In the genomic region with DNA sequence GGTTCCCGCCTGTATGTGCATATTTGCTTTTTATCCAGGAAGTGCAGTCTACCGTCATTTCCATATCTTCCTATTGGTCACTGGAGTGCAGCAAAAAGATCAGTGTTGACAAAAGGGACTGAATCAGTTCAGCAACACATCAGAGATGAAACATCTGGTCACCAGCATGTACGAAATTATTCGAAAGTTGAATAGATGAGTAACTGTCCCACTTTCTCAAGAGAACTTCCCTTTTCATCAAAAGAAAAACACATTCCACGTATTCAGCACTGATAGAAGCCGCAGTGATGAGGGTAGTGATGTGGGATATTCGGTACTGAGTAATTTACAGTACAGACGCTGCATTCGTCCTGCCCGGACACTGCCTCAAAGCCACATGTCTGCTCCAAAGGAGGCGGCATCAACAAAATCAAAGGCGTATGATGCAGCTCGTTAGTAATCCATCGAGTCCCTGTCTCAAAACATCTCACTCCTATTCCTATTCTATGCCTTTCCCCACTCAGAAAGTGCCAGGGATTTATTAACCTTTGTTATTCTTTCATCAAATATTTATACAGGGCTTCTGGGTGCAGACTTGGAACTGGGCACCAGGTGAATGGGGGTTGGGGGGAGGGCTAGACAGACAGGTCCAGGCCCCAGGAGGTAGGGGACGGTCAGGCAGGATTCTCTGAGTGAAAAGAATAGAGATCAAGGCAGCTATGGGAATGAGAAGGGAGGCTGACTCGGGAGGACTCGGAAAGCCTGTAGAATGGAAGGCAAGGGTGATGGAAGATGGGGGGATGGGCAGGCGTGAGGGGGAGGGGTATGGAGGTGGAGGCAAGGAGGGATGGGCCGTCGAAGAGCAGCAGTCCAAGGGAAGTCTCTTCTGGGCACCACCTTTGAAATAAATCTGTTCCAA, we compare ENCODE assay signal across 9 cellular contexts.
DNase-seq lines count a peak whose midpoint lies in the region; TF ChIP-seq lines count a peak whose summit lies in the region.
"Had no signal": no experiment of that assay in that cellular context is flagged by ENCODE, and none has a peak within 500 bp of the region (broad histone marks: within the 10 kb centered on the region; RNA-seq: fewer than 3 reads in every experiment).

No MANE protein-coding gene starts in this region.

- H2BK12ac ChIP-seq in trophoblast cell (ENCODE audit: low read length) = peak overlapping the region; percentile 77

- H3K4me1 Mint-ChIP-seq in immature natural killer cell = no peaks in the 10 kb centered on the region
- no peaks in the 10 kb centered on the region for H3K4me1 Mint-ChIP-seq in activated naive CD8-positive, alpha-beta T cell treated with anti-CD3 and anti-CD28 coated beads for 36 hours

- H3K36me3 Mint-ChIP-seq in immature natural killer cell = no peaks in the 10 kb centered on the region
- H3K36me3 Mint-ChIP-seq in activated naive CD8-positive, alpha-beta T cell treated with anti-CD3 and anti-CD28 coated beads for 36 hours = no peaks in the 10 kb centered on the region

- H3K79me2 ChIP-seq in trophoblast cell (ENCODE audit: control insufficient read depth, insufficient read depth, low read length, poor library complexity) = no peaks in the 10 kb centered on the region

- H3K9ac ChIP-seq in trophoblast cell (ENCODE audit: low read length) = no peak overlapping the region

- no peak overlapping the region for H3K23ac ChIP-seq in trophoblast cell (ENCODE audit: low read length)

- H2AFZ ChIP-seq in trophoblast cell (ENCODE audit: insufficient read depth, low read length, poor library complexity) = no peak overlapping the region

- H3K9me3 ChIP-seq in Peyer's patch (no peaks in the 10 kb centered on the region), trophoblast cell (ENCODE audit: insufficient read depth, low read depth, low read length) (no peaks in the 10 kb centered on the region)

- no peaks in the 10 kb centered on the region for H3K36me3 ChIP-seq in Peyer's patch
- no peaks in the 10 kb centered on the region for H3K36me3 ChIP-seq in trophoblast cell (ENCODE audit: control insufficient read depth in 1 of 2, insufficient read depth in 2 of 2, low read length in 2 of 2)

- H2AK5ac ChIP-seq in trophoblast cell (ENCODE audit: low read length) = peak overlapping the region; percentile 58

- peaks cover 23% of the 10 kb centered on the region for H3K79me1 ChIP-seq in trophoblast cell (ENCODE audit: low read length)

- H4K91ac ChIP-seq in trophoblast cell (ENCODE audit: low read depth, low read length) = peak overlapping the region; percentile 92

- WGBS in trophoblast cell (ENCODE audit: extremely low coverage, insufficient coverage, insufficient read length) = no CpG with 5 or more reads among the region's 20 CpGs

- no peak for TF ChIP-seq POLR2A in Peyer's patch (IDR thresholded peaks at IDR 0.05)

- H3K27ac ChIP-seq in Peyer's patch = peak overlapping the region; percentile 42 to 89 (median 73)
- peak overlapping the region; percentile 84 for H3K27ac ChIP-seq in trophoblast cell (ENCODE audit: low read depth, low read length)

- H3K27ac Mint-ChIP-seq in immature natural killer cell = no peak overlapping the region
- no peak overlapping the region for H3K27ac Mint-ChIP-seq in activated naive CD8-positive, alpha-beta T cell treated with anti-CD3 and anti-CD28 coated beads for 36 hours

- no peaks in the 10 kb centered on the region for H3K27me3 ChIP-seq in Peyer's patch
- H3K27me3 ChIP-seq in trophoblast cell (ENCODE audit: insufficient read depth, low read length) = no peaks in the 10 kb centered on the region

- H3K4me3 ChIP-seq in Peyer's patch (no peak overlapping the region), trophoblast cell (ENCODE audit: low read depth, low read length) (no peak overlapping the region)

- TF ChIP-seq CTCF in Peyer's patch (IDR thresholded peaks at IDR 0.05) = no peak

- H3K14ac ChIP-seq in trophoblast cell (ENCODE audit: low read length) = peak overlapping the region; percentile 69

- peak overlapping the region; percentile 83 for H2BK120ac ChIP-seq in trophoblast cell (ENCODE audit: insufficient read depth, low read length, poor library complexity)

- H3K4ac ChIP-seq in trophoblast cell (ENCODE audit: low read depth, low read length) = peak overlapping the region; percentile 39

- no peak overlapping the region for H3K4me3 Mint-ChIP-seq in immature natural killer cell
- no peak overlapping the region for H3K4me3 Mint-ChIP-seq in activated naive CD8-positive, alpha-beta T cell treated with anti-CD3 and anti-CD28 coated beads for 36 hours

- peak overlapping the region; percentile 22 for H4K8ac ChIP-seq in trophoblast cell (ENCODE audit: low read depth, low read length)

- DNase-seq in Daoy (ENCODE audit: low read depth) (peak; percentile 58), Peyer's patch (peak in 1 of 3 donors; percentile 51), fibroblast of peridontal ligament (ENCODE audit: extremely low read depth) (peak; percentile 85), trophoblast cell (peak; percentile 95 to 98), immature natural killer cell (no peak), C1 segment of cervical spinal cord (lab: John Stamatoyannopoulos, UW) (no peak), T-helper 1 cell (no peak)
- no peak for DNase-seq in activated naive CD8-positive, alpha-beta T cell treated with anti-CD3 and anti-CD28 coated beads for 36 hours
- DNase-seq: NCI-H2029 had no signal

- peak overlapping the region; percentile 49 for H3K18ac ChIP-seq in trophoblast cell (ENCODE audit: low read length)

- H3K9me3 Mint-ChIP-seq in immature natural killer cell = no peaks in the 10 kb centered on the region
- H3K9me3 Mint-ChIP-seq in activated naive CD8-positive, alpha-beta T cell treated with anti-CD3 and anti-CD28 coated beads for 36 hours = no peaks in the 10 kb centered on the region

- peaks cover 0 to 34% (median 5%) of the 10 kb centered on the region in 4 donors for H3K4me1 ChIP-seq in Peyer's patch
- peaks cover 14 to 17% of the 10 kb centered on the region in 2 experiments for H3K4me1 ChIP-seq in trophoblast cell (ENCODE audit: control insufficient read depth in 1 of 2, insufficient read depth in 2 of 2, low read length in 2 of 2)

- H3K27me3 Mint-ChIP-seq in immature natural killer cell (ENCODE audit: low read depth in 3 of 3) = peaks cover 4 to 13% (median 12%) of the 10 kb centered on the region in 3 donors
- H3K27me3 Mint-ChIP-seq in activated naive CD8-positive, alpha-beta T cell treated with anti-CD3 and anti-CD28 coated beads for 36 hours = peaks cover 10% of the 10 kb centered on the region

- no peak overlapping the region for H4K12ac ChIP-seq in trophoblast cell (ENCODE audit: low read depth, low read length)

- no peak overlapping the region for H3K4me2 ChIP-seq in trophoblast cell (ENCODE audit: low read length)

- H2BK5ac ChIP-seq in trophoblast cell (ENCODE audit: low read depth, low read length, poor library complexity) = peak overlapping the region; percentile 86

Comparison
In these comparisons a context has a peak if more than half of its experiments do, and no peak if none do; other contexts are left out.
1. DNase-seq: peak in Daoy (single experiment), fibroblast of peridontal ligament (single experiment) and trophoblast cell (2 of 2); none in immature natural killer cell (0 of 3), activated naive CD8-positive, alpha-beta T cell treated with anti-CD3 and anti-CD28 coated beads for 36 hours (single experiment), C1 segment of cervical spinal cord (0 of 14) and T-helper 1 cell (0 of 5).